13 cellular contexts compared by ENCODE assay signal in genomic region chr9:37969130-37969529, GRCh38.
DNase-seq lines count a peak whose midpoint lies in the region; ATAC-seq and TF ChIP-seq lines count a peak whose summit lies in the region.
"Had no signal": no experiment of that assay in that cellular context is flagged by ENCODE, and none has a peak within 500 bp of the region (broad histone marks: within the 10 kb centered on the region; RNA-seq: fewer than 3 reads in every experiment).

No MANE protein-coding gene starts in this region.

- H3K27me3 Mint-ChIP-seq in Caco-2 (ENCODE audit: insufficient read depth, unreplicated experiment) = no peaks in the 10 kb centered on the region

- H3K9me3 ChIP-seq in Caco-2 = no peaks in the 10 kb centered on the region
- H3K9me3 ChIP-seq in RWPE2 (ENCODE audit: severe bottlenecking) = no peaks in the 10 kb centered on the region
- no peaks in the 10 kb centered on the region for H3K9me3 ChIP-seq in esophagus squamous epithelium
- H3K9me3 ChIP-seq in mucosa of rectum (ENCODE audit: control insufficient read depth in 2 of 2, low read length in 2 of 2) = no peaks in the 10 kb centered on the region
- H3K9me3 ChIP-seq in A673 (ENCODE audit: low read depth, low read length, poor library complexity, severe bottlenecking) = no peaks in the 10 kb centered on the region

- H3K4me1 Mint-ChIP-seq in Caco-2 (ENCODE audit: low read depth, unreplicated experiment) = peaks cover 46% of the 10 kb centered on the region

- no peaks in the 10 kb centered on the region; the same call in 1 of the 2 replicates for H3K36me3 ChIP-seq in Caco-2 (ENCODE audit: control insufficient read depth, insufficient read depth, low read length)
- H3K36me3 ChIP-seq in RWPE2 (ENCODE audit: low read depth) = peaks cover 42% of the 10 kb centered on the region
- H3K36me3 ChIP-seq in esophagus squamous epithelium = peaks cover 0 to 47% (median 0%) of the 10 kb centered on the region in 3 donors
- H3K36me3 ChIP-seq in mucosa of rectum (ENCODE audit: control insufficient read depth in 2 of 2, insufficient read depth in 2 of 2, low read length in 2 of 2) = peaks cover 3 to 4% of the 10 kb centered on the region in 2 donors
- H3K36me3 ChIP-seq in A673 (ENCODE audit: insufficient read depth, low read length, poor library complexity, severe bottlenecking) = peaks cover 4% of the 10 kb centered on the region

- H3K27ac Mint-ChIP-seq in Caco-2 (ENCODE audit: unreplicated experiment) = peak overlapping the region; percentile 90
- H3K27ac Mint-ChIP-seq: activated T-cell treated with anti-CD3 and anti-CD28 coated beads, Interleukin-2, amount 50 U/mL, for 72 hours had no signal

- CTCF ChIA-PET in Caco-2 (lab: Charles Lee) = interaction anchor here (0.6 to 1.7 kb wide), 6 partner anchors 19 to 424 kb away, joined by 4 to 16 read pairs (median 5); no protein-coding TSS in a partner anchor
- CTCF ChIA-PET in A673 (lab: Charles Lee) = no interaction called here

- TF ChIP-seq POLR2A in esophagus squamous epithelium (IDR thresholded peaks at IDR 0.05) = no peak

- peak overlapping the region; percentile 15 for H3K4me3 Mint-ChIP-seq in Caco-2 (ENCODE audit: unreplicated experiment)
- H3K4me3 Mint-ChIP-seq: activated T-cell treated with anti-CD3 and anti-CD28 coated beads, Interleukin-2, amount 50 U/mL, for 72 hours had no signal

- H3K27ac ChIP-seq in RWPE2 (ENCODE audit: poor library complexity, severe bottlenecking) (peak overlapping the region; percentile 93), esophagus squamous epithelium (peak overlapping the region in 3 of 4 donors; percentile 49 to 91 (median 84)), mucosa of rectum (ENCODE audit: low read depth in 2 of 2, low read length in 2 of 2) (peak overlapping the region; percentile 84 to 87), A673 (ENCODE audit: low read depth, low read length, poor library complexity, severe bottlenecking) (no peak overlapping the region)
- H3K27ac ChIP-seq: WERI-Rb-1 had no signal

- TF ChIP-seq CTCF in Caco-2 (IDR thresholded peaks at IDR 0.05; ENCODE audit: insufficient read depth in 1 of 2, low read depth in 1 of 2, low read length in 1 of 2, severe bottlenecking in 1 of 2, unreplicated experiment in 1 of 2) (no peak), RWPE2 (IDR thresholded peaks at IDR 0.05; ENCODE audit: poor library complexity, severe bottlenecking) (no peak), esophagus squamous epithelium (IDR thresholded peaks at IDR 0.05) (no peak), A673 (conservative IDR thresholded peaks at IDR 0.05; ENCODE audit: low read depth, low read length) (no peak)

- WGBS in esophagus squamous epithelium, 2 donors = 29 to 67% methylated on average over 1 to 2 of the region's 2 CpGs

- H3K36me3 Mint-ChIP-seq in Caco-2 (ENCODE audit: insufficient read depth, unreplicated experiment) = peaks cover 43% of the 10 kb centered on the region

- H3K4me1 ChIP-seq in Caco-2 (peaks cover 89% of the 10 kb centered on the region), RWPE2 (ENCODE audit: insufficient read depth, poor library complexity, severe bottlenecking) (peaks cover 79% of the 10 kb centered on the region), esophagus squamous epithelium (peaks cover 39 to 83% (median 58%) of the 10 kb centered on the region in 3 donors), mucosa of rectum (ENCODE audit: control insufficient read depth in 2 of 2, insufficient read depth in 2 of 2, low read length in 2 of 2) (peaks cover 50 to 54% of the 10 kb centered on the region in 2 donors), A673 (ENCODE audit: insufficient read depth, low read length, poor library complexity, severe bottlenecking) (peaks cover 9% of the 10 kb centered on the region)

- H3K27me3 ChIP-seq in Caco-2 (replicated peaks; ENCODE audit: control insufficient read depth, insufficient read depth, low read length) = no peaks in the 10 kb centered on the region
- H3K27me3 ChIP-seq in RWPE2 (ENCODE audit: insufficient read depth, poor library complexity, severe bottlenecking) = no peaks in the 10 kb centered on the region
- H3K27me3 ChIP-seq in esophagus squamous epithelium = no peaks in the 10 kb centered on the region
- no peaks in the 10 kb centered on the region for H3K27me3 ChIP-seq in mucosa of rectum (ENCODE audit: control insufficient read depth in 2 of 2, insufficient read depth in 2 of 2, low read length in 2 of 2)
- no peaks in the 10 kb centered on the region for H3K27me3 ChIP-seq in A673 (replicated peaks; ENCODE audit: insufficient read depth, low read depth, low read length, poor library complexity)

- no peaks in the 10 kb centered on the region for H3K9me3 Mint-ChIP-seq in Caco-2 (ENCODE audit: unreplicated experiment)
- H3K9me3 Mint-ChIP-seq: activated T-cell treated with anti-CD3 and anti-CD28 coated beads, Interleukin-2, amount 50 U/mL, for 72 hours had no signal

- intact Hi-C loops in Caco-2 (cut with micrococcal nuclease; ENCODE audit: unreplicated experiment) (loop anchor here (1.0 to 2.0 kb wide), 3 partner anchors 56 to 77 kb away; no protein-coding TSS in a partner anchor), esophagus squamous epithelium (cut with DNase I) (loop anchor here (10.0 kb wide), 1 partner anchor 56 kb away; no protein-coding TSS in a partner anchor), A673 (cut with micrococcal nuclease; ENCODE audit: unreplicated experiment) (loop anchor here (10.0 kb wide), 2 partner anchors 56 to 96 kb away; partner anchors contain the start of gene SHB)

- DNase-seq in Caco-2 (peak; percentile 76 to 88), RWPE2 (ENCODE audit: low spot score) (peak; percentile 12), esophagus squamous epithelium (lab: John Stamatoyannopoulos, UW) (no peak), A673 (ENCODE audit: low spot score) (no peak), NCI-H748 treated with DMSO at 0.1 percent for 48 hours (lab: John Stamatoyannopoulos, UW) (no peak)
- DNase-seq in stimulated activated CD4-positive, alpha-beta T cell treated with anti-CD3 and anti-CD28 coated beads, Interleukin-12 subunit alpha, Interleukin-12 subunit beta, amount 100 ng/mL, for 4 hours = no peak
- DNase-seq: activated T-cell treated with anti-CD3 and anti-CD28 coated beads, Interleukin-2, amount 50 U/mL, for 72 hours; caudate nucleus; NCI-H2029 treated with DMSO at 0.1 percent for 48 hours; WERI-Rb-1 had no signal

- H3K4me3 ChIP-seq in Caco-2 (ENCODE audit: low read depth, low read length) (no peak overlapping the region), RWPE2 (ENCODE audit: severe bottlenecking) (no peak overlapping the region), esophagus squamous epithelium (no peak overlapping the region), mucosa of rectum (ENCODE audit: low read length in 2 of 2) (peak overlapping the region in 1 of 2 donors; percentile 1), A673 (ENCODE audit: low read depth, low read length, poor library complexity, severe bottlenecking) (no peak overlapping the region)
- H3K4me3 ChIP-seq: lung had no signal

- POLR2A ChIA-PET in Caco-2 (lab: Charles Lee) = no interaction called here
- POLR2A ChIA-PET in A673 (lab: Charles Lee; ENCODE audit: low non-redundant PET) = no interaction called here

- ATAC-seq in RWPE2 (ENCODE audit: low read depth) (no peak), GM18907 (IDR thresholded peaks at IDR 0.05; ENCODE audit: unreplicated experiment) (no peak)
- ATAC-seq: activated T-cell treated with anti-CD3 and anti-CD28 coated beads, Interleukin-2, amount 50 U/mL, for 72 hours had no signal

- H3K9ac ChIP-seq in mucosa of rectum (ENCODE audit: low read depth in 1 of 2, low read length in 2 of 2) = peak overlapping the region; percentile 9 to 41

- BruUV-seq in Caco-2 (replicated peaks; lab: Mats Ljungman, UMichigan) (no TSS peak), A673 (replicated peaks; lab: Mats Ljungman, UMichigan) (no TSS peak)

Comparison
In these comparisons a context has a peak if more than half of its experiments do, and no peak if none do; other contexts are left out.
1. DNase-seq: peak in Caco-2 (2 of 2) and RWPE2 (single experiment); none in esophagus squamous epithelium (single experiment), A673 (single experiment), NCI-H748 treated with DMSO at 0.1 percent for 48 hours (single experiment) and stimulated activated CD4-positive, alpha-beta T cell treated with anti-CD3 and anti-CD28 coated beads, Interleukin-12 subunit alpha, Interleukin-12 subunit beta, amount 100 ng/mL, for 4 hours (single experiment).